Comparison of ENCODE assay signal across 1 cellular context in the genomic region with DNA sequence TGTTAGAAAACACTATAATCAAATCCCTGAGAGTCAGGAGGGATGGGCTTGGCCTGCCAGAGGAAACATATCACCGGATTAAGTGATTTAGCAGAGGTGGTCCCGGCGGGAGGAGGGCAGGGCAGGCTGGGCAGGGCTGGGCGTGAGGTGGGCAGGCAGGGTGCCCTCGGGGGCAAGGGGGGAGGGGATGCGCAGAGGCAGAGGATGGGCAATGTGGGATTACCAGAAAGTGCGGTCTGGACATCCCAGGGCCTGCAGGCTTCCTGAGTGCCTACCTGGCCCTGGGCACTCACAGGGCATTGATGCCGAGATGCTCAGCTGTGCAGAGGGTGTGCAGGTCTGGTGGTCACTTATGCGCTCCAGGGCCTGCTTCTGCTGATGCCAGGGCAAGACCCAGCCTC.
TF ChIP-seq lines count a peak whose summit lies in the region.

No MANE protein-coding gene starts in this region.

TF ChIP-seq in H1, 55 proteins besides CTCF, POLR2A, EP300 and RAD21 (continued from another document):
- no peak for TF ChIP-seq TAF7 (optimal IDR thresholded peaks at IDR 0.05; ENCODE audit: borderline replicate concordance, low read depth, low read length)
- TF ChIP-seq KDM4A (IDR thresholded peaks at IDR 0.05; ENCODE audit: low read depth, low read length, severe bottlenecking): no peak
- TF ChIP-seq NRF1 (IDR thresholded peaks at IDR 0.05; ENCODE audit: low read depth, low read length): no peak
- TF ChIP-seq CBX5 (IDR thresholded peaks at IDR 0.05; ENCODE audit: low read depth, low read length): no peak
- no peak for TF ChIP-seq JUND (IDR thresholded peaks at IDR 0.05; ENCODE audit: low read length)
- no peak for TF ChIP-seq CTBP2 (IDR thresholded peaks at IDR 0.05; ENCODE audit: borderline replicate concordance, insufficient read depth, insufficient read length, low read length)
- TF ChIP-seq SP2 (IDR thresholded peaks at IDR 0.05; ENCODE audit: low read length): no peak
- TF ChIP-seq TEAD4 (IDR thresholded peaks at IDR 0.05; ENCODE audit: low read depth, low read length): no peak
- TF ChIP-seq CREB1 (IDR thresholded peaks at IDR 0.05): no peak
- no peak for TF ChIP-seq JUN (IDR thresholded peaks at IDR 0.05; ENCODE audit: low read depth, low read length)
